Comparison of ENCODE assay signal across 1 cellular context in genomic region chr14:100871234-100872186, GRCh38.
TF ChIP-seq lines count a peak whose summit lies in the region.

No MANE protein-coding gene starts in this region.

TF ChIP-seq in K562, 482 proteins besides CTCF, POLR2A, EP300 and RAD21 (continued from another document and continues in another):
- TF ChIP-seq MGA (IDR thresholded peaks at IDR 0.05) (peak; percentile 47), ZNF583 (CRISPR knock-in tag; IDR thresholded peaks at IDR 0.05) (no peak), MTA3 (IDR thresholded peaks at IDR 0.05; ENCODE audit: borderline replicate concordance) (0 out of 2 replicates have a peak, but pooled peaks have one; percentile 46), ZNF778 (CRISPR knock-in tag; IDR thresholded peaks at IDR 0.05) (no peak), ZNF644 (tag; IDR thresholded peaks at IDR 0.05; ENCODE audit: low read depth) (no peak), ZZZ3 (IDR thresholded peaks at IDR 0.05) (no peak), ZNF395 (CRISPR knock-in tag; IDR thresholded peaks at IDR 0.05) (no peak), MCM7 (IDR thresholded peaks at IDR 0.05) (no peak), NRF1 (conservative IDR thresholded peaks at IDR 0.05 in 1 of 2, IDR thresholded peaks at IDR 0.05 in 1 of 2) (peak; percentile 27 to 52; a peak in 3 of 4 replicates), AFF4 (CRISPR knock-in tag; IDR thresholded peaks at IDR 0.05) (no peak), ZNF695 (CRISPR knock-in tag; IDR thresholded peaks at IDR 0.05) (no peak), MYBL2 (IDR thresholded peaks at IDR 0.05; ENCODE audit: low read depth) (no peak), MYBL2 (CRISPR knock-in tag; IDR thresholded peaks at IDR 0.05; ENCODE audit: borderline replicate concordance) (no peak), IRF9 (tag; IDR thresholded peaks at IDR 0.05) (no peak), ATF6 (CRISPR knock-in tag; IDR thresholded peaks at IDR 0.05) (no peak), ZNF740 (CRISPR knock-in tag; IDR thresholded peaks at IDR 0.05) (no peak), ZNF740 (tag; IDR thresholded peaks at IDR 0.05) (no peak), FOXP1 (CRISPR knock-in tag; IDR thresholded peaks at IDR 0.05) (peak; percentile 22; the same call in 1 of the 2 replicates), THAP7 (CRISPR knock-in tag; IDR thresholded peaks at IDR 0.05) (no peak; the same call in 1 of the 2 replicates), ZMIZ1 (IDR thresholded peaks at IDR 0.05; ENCODE audit: low read depth in 2 of 2, low read length in 2 of 2) (no peak), CREB5 (CRISPR knock-in tag; IDR thresholded peaks at IDR 0.05) (no peak)
